14 cellular contexts compared by ENCODE assay signal in the genomic region with DNA sequence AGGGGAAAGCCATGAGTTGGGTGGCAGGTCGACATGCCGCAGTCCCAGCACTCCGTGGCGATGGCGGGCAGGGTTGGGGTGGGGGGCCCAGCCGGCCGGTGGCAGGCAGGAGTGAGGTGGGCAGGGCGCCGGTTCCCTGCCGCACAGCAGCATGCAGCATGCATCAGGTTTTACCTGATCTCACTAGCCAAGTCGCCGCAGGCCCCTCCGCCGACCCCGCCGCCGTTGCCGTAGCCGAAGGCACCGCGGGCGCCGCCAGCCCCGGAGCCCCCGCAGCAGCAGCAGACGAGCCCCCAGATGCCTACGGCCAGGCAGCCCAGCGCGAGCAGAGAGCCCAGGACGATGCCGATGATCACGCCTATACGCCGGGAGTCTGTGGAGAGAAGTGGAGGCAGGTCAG. TPM values are rescaled to one million over a fixed set of nuclear protein-coding genes. Genes with fewer than 3 reads are reported as not detected.
A peak's percentile ranks its signal among the peaks of the same experiment; 100 is the strongest.
DNase-seq lines count a peak whose midpoint lies in the region; ATAC-seq and TF ChIP-seq lines count a peak whose summit lies in the region.
"Had no signal": no experiment of that assay in that cellular context is flagged by ENCODE, and none has a peak within 500 bp of the region (broad histone marks: within the 10 kb centered on the region; RNA-seq: fewer than 3 reads in every experiment).

No MANE protein-coding gene starts in this region.

- H3K27ac Mint-ChIP-seq in T-helper 2 cell treated with Interferon-gamma antibody and Interleukin-4, amounts not matched to agents 5 μg/mL and 100 μg/mL, for 36 hours: no peak overlapping the region
- peak overlapping the region; percentile 84 for H3K27ac Mint-ChIP-seq in stimulated activated effector memory CD8-positive, alpha-beta T cell treated with anti-CD3 and anti-CD28 coated beads, Interleukin-12 subunit alpha, Interleukin-12 subunit beta, amount 100 ng/mL, for 72 hours

- peaks cover 0 to 7% of the 10 kb centered on the region in 2 experiments; a peak in 2 of 4 replicates for H3K79me1 ChIP-seq in IMR-90 (ENCODE audit: low read depth in 1 of 2, low read length in 2 of 2)

- no peaks in the 10 kb centered on the region for H3K9me3 Mint-ChIP-seq in T-helper 2 cell treated with Interferon-gamma antibody and Interleukin-4, amounts not matched to agents 5 μg/mL and 100 μg/mL, for 36 hours
- no peaks in the 10 kb centered on the region for H3K9me3 Mint-ChIP-seq in stimulated activated effector memory CD8-positive, alpha-beta T cell treated with anti-CD3 and anti-CD28 coated beads, Interleukin-12 subunit alpha, Interleukin-12 subunit beta, amount 100 ng/mL, for 72 hours
- H3K9me3 Mint-ChIP-seq: stimulated activated naive CD8-positive, alpha-beta T cell treated with anti-CD3 and anti-CD28 coated beads, Interleukin-15, amount 100 ng/mL, for 72 hours had no signal

- no peak overlapping the region; a peak in 1 of 4 replicates for H4K8ac ChIP-seq in IMR-90 (ENCODE audit: low read depth in 2 of 2, low read length in 2 of 2)

- 70% methylated on average over 15 of the region's 34 CpGs; no CpG with 5 or more reads in 1 of the 2 experiments for WGBS in IMR-90 (ENCODE audit: extremely low coverage in 2 of 2, insufficient read length in 1 of 2), 2 experiments
- 89% methylated on average over 32 to 34 of the region's 34 CpGs for WGBS in esophagus, 2 donors

- no TSS peak for BruUV-seq in IMR-90 (replicated peaks; lab: Mats Ljungman, UMichigan)

- no peak overlapping the region for H4K91ac ChIP-seq in IMR-90 (ENCODE audit: insufficient read depth, low read depth, low read length)

- H2AFZ ChIP-seq in IMR-90 (replicated peaks; ENCODE audit: low read length, poor library complexity): no peak overlapping the region

- H3K36me3 ChIP-seq in IMR-90 (ENCODE audit: control insufficient read depth, insufficient read depth, low read length): no peaks in the 10 kb centered on the region
- H3K36me3 ChIP-seq in esophagus (ENCODE audit: control insufficient read depth in 2 of 2, insufficient read depth in 2 of 2, low read length in 1 of 2): no peaks in the 10 kb centered on the region
- H3K36me3 ChIP-seq in gastrocnemius medialis: no peaks in the 10 kb centered on the region

- H3K27ac ChIP-seq in IMR-90 (ENCODE audit: insufficient read depth, low read length): no peak overlapping the region
- peak overlapping the region; percentile 61 to 94 for H3K27ac ChIP-seq in esophagus (ENCODE audit: low read depth in 2 of 2, low read length in 1 of 2)
- no peak overlapping the region for H3K27ac ChIP-seq in gastrocnemius medialis

- no peaks in the 10 kb centered on the region for H3K9me3 ChIP-seq in IMR-90 (ENCODE audit: control insufficient read depth, insufficient read depth, low read length)
- no peaks in the 10 kb centered on the region for H3K9me3 ChIP-seq in esophagus (ENCODE audit: control insufficient read depth in 2 of 2, insufficient read depth in 1 of 2, low read depth in 1 of 2, low read length in 1 of 2)
- H3K9me3 ChIP-seq in gastrocnemius medialis: no peaks in the 10 kb centered on the region

- H2BK15ac ChIP-seq in IMR-90 (ENCODE audit: low read depth, low read length): no peak overlapping the region

- H3K27me3 ChIP-seq in IMR-90 (ENCODE audit: control insufficient read depth, insufficient read depth, low read length) (no peaks in the 10 kb centered on the region), esophagus (ENCODE audit: control insufficient read depth in 1 of 2, insufficient read depth in 2 of 2, low read length in 2 of 2) (no peaks in the 10 kb centered on the region), gastrocnemius medialis (no peaks in the 10 kb centered on the region)

- no peak overlapping the region for H3K14ac ChIP-seq in IMR-90 (replicated peaks; ENCODE audit: low read depth, low read length)

- no peaks in the 10 kb centered on the region for H3K36me3 Mint-ChIP-seq in T-helper 2 cell treated with Interferon-gamma antibody and Interleukin-4, amounts not matched to agents 5 μg/mL and 100 μg/mL, for 36 hours (ENCODE audit: low read depth)
- no peaks in the 10 kb centered on the region for H3K36me3 Mint-ChIP-seq in stimulated activated effector memory CD8-positive, alpha-beta T cell treated with anti-CD3 and anti-CD28 coated beads, Interleukin-12 subunit alpha, Interleukin-12 subunit beta, amount 100 ng/mL, for 72 hours

- no peak overlapping the region for H3K23ac ChIP-seq in IMR-90 (ENCODE audit: low read depth, low read length)

- no peaks in the 10 kb centered on the region for H4K20me1 ChIP-seq in IMR-90 (ENCODE audit: insufficient read depth, low read length)

- TF ChIP-seq CTCF in IMR-90 (conservative IDR thresholded peaks at IDR 0.05; ENCODE audit: low read depth, low read length): no peak
- no peak for TF ChIP-seq CTCF in gastrocnemius medialis (IDR thresholded peaks at IDR 0.05 in 4 of 5, conservative IDR thresholded peaks at IDR 0.05 in 1 of 5)

- H3K4me3 ChIP-seq in IMR-90 (ENCODE audit: insufficient read depth, low read depth, low read length) (no peak overlapping the region), esophagus (ENCODE audit: low read depth in 1 of 2, low read length in 2 of 2) (no peak overlapping the region), gastrocnemius medialis (peak overlapping the region in 1 of 4 donors; percentile 76)

- intact Hi-C loops in IMR-90 (cut with micrococcal nuclease) (loop anchor here (2.0 kb wide), 1 partner anchor 69 kb away; a partner anchor contains a TSS), gastrocnemius medialis (cut with DNase I; ENCODE audit: low total_unique reads) (loop anchor here (2.0 to 10.0 kb wide), 3 partner anchors 27 to 75 kb away; a partner anchor contains a TSS), head of caudate nucleus (cut with DNase I) (no loop called here)

- H4K5ac ChIP-seq in IMR-90 (ENCODE audit: low read depth, low read length): no peak overlapping the region

- peak overlapping the region; percentile 88; the same call in 1 of the 2 replicates for H3K4ac ChIP-seq in IMR-90 (ENCODE audit: low read depth, low read length)

- peak overlapping the region; percentile 74; the same call in 1 of the 2 replicates for H2AK5ac ChIP-seq in IMR-90 (ENCODE audit: low read depth, low read length)

- in situ Hi-C loops in IMR-90 (cut with MboI; ENCODE audit: low sequenced_read_pairs): no loop called here
- in situ Hi-C loops in gastrocnemius medialis (cut with MboI; ENCODE audit: low sequenced_read_pairs in 4 of 4): loop anchor here in 1 of 4 donors (10.0 kb wide), 1 partner anchor 51 kb away; a partner anchor contains a TSS

- peaks cover 7% of the 10 kb centered on the region for H3K27me3 Mint-ChIP-seq in T-helper 2 cell treated with Interferon-gamma antibody and Interleukin-4, amounts not matched to agents 5 μg/mL and 100 μg/mL, for 36 hours (ENCODE audit: low read depth)
- H3K27me3 Mint-ChIP-seq: stimulated activated naive CD8-positive, alpha-beta T cell treated with anti-CD3 and anti-CD28 coated beads, Interleukin-15, amount 100 ng/mL, for 72 hours had no signal

- no peak overlapping the region for H3K18ac ChIP-seq in IMR-90 (ENCODE audit: low read depth, low read length)

- no peak overlapping the region; the same call in 1 of the 2 replicates for H3K4me2 ChIP-seq in IMR-90 (ENCODE audit: low read depth, low read length)

- CTCF ChIA-PET in IMR-90 (lab: Yijun Ruan, JAX): no interaction called here

- no peak overlapping the region for H3K9ac ChIP-seq in IMR-90 (ENCODE audit: low read depth, low read length)

- DNase-seq in T-helper 2 cell treated with Interferon-gamma antibody and Interleukin-4, amounts not matched to agents 5 μg/mL and 100 μg/mL, for 36 hours (ENCODE audit: low spot score): no peak
- DNase-seq in T-helper 2 cell (no peak), IMR-90 (no peak), gastrocnemius medialis (no peak), AML-193 (lab: John Stamatoyannopoulos, UW) (no peak), head of caudate nucleus (no peak)
- no peak for DNase-seq in stimulated activated effector memory CD8-positive, alpha-beta T cell treated with anti-CD3 and anti-CD28 coated beads, Interleukin-12 subunit alpha, Interleukin-12 subunit beta, amount 100 ng/mL, for 72 hours (ENCODE audit: low spot score in 2 of 2)
- DNase-seq: activated CD8-positive, alpha-beta memory T cell treated with anti-CD3 and anti-CD28 coated beads, Interleukin-2, amount 50 U/mL, for 48 hours; effector memory CD4-positive, alpha-beta T cell; NCI-H2171; stimulated activated naive CD8-positive, alpha-beta T cell treated with anti-CD3 and anti-CD28 coated beads, Interleukin-15, amount 100 ng/mL, for 72 hours had no signal

- H2BK5ac ChIP-seq in IMR-90 (ENCODE audit: low read depth, low read length, poor library complexity, severe bottlenecking): no peak overlapping the region

- dilution Hi-C loops in IMR-90 (cut with HindIII; ENCODE audit: low sequenced_read_pairs, unreplicated experiment): no loop called here

- H2AK9ac ChIP-seq in IMR-90 (replicated peaks; ENCODE audit: low read depth, low read length, poor library complexity): peak overlapping the region; percentile 55

- POLR2A ChIA-PET in IMR-90 (lab: Charles Lee; ENCODE audit: unreplicated experiment): no interaction called here

- H2BK20ac ChIP-seq in IMR-90 (ENCODE audit: low read depth, low read length): no peak overlapping the region

- no peak for ATAC-seq in IMR-90 (ENCODE audit: low read depth)
- ATAC-seq in stimulated activated effector memory CD8-positive, alpha-beta T cell treated with anti-CD3 and anti-CD28 coated beads, Interleukin-12 subunit alpha, Interleukin-12 subunit beta, amount 100 ng/mL, for 72 hours: no peak
- ATAC-seq in gastrocnemius medialis: no peak

- H3K4me3 Mint-ChIP-seq in T-helper 2 cell treated with Interferon-gamma antibody and Interleukin-4, amounts not matched to agents 5 μg/mL and 100 μg/mL, for 36 hours: peak overlapping the region; percentile 8
- H3K4me3 Mint-ChIP-seq in stimulated activated effector memory CD8-positive, alpha-beta T cell treated with anti-CD3 and anti-CD28 coated beads, Interleukin-12 subunit alpha, Interleukin-12 subunit beta, amount 100 ng/mL, for 72 hours: peak overlapping the region; percentile 73

- no peak for TF ChIP-seq RAD21 in IMR-90 (IDR thresholded peaks at IDR 0.05; ENCODE audit: low read length)

- TF ChIP-seq POLR2A in IMR-90 (IDR thresholded peaks at IDR 0.05; ENCODE audit: low read depth, low read length) (no peak), gastrocnemius medialis (IDR thresholded peaks at IDR 0.05) (no peak)

- H2BK120ac ChIP-seq in IMR-90 (ENCODE audit: low read depth, low read length): no peak overlapping the region

- H3K4me1 ChIP-seq in IMR-90 (ENCODE audit: control insufficient read depth, insufficient read depth, low read length) (peaks cover 1% of the 10 kb centered on the region; the same call in 1 of the 2 replicates), esophagus (ENCODE audit: control insufficient read depth in 2 of 2, insufficient read depth in 2 of 2, low read length in 1 of 2) (peaks cover 6 to 19% of the 10 kb centered on the region in 2 donors), gastrocnemius medialis (peaks cover 8 to 14% of the 10 kb centered on the region in 2 donors)

- H3K56ac ChIP-seq in IMR-90 (ENCODE audit: extremely low read depth, insufficient read depth, low read length): no peak overlapping the region

- peaks cover 14% of the 10 kb centered on the region for H3K4me1 Mint-ChIP-seq in T-helper 2 cell treated with Interferon-gamma antibody and Interleukin-4, amounts not matched to agents 5 μg/mL and 100 μg/mL, for 36 hours (ENCODE audit: low read depth)
- H3K4me1 Mint-ChIP-seq in stimulated activated effector memory CD8-positive, alpha-beta T cell treated with anti-CD3 and anti-CD28 coated beads, Interleukin-12 subunit alpha, Interleukin-12 subunit beta, amount 100 ng/mL, for 72 hours: peaks cover 25% of the 10 kb centered on the region

- H3K9me1 ChIP-seq in IMR-90 (ENCODE audit: insufficient read depth, low read length): 0 out of 2 replicates have a peak, but pooled peaks cover 4% of the 10 kb centered on the region

RNA-seq across cellular contexts. Expression of a gene that starts 6.7 kb away (rescaled TPM):
- total RNA-seq in IMR-90 (2012; rRNA removed) (not detected in 2 replicates), gastrocnemius medialis (not detected)
- polyA plus RNA-seq in IMR-90 (2012; rRNA removed) (not detected in 2 replicates), esophagus (1 to 10 TPM; 4.2 to 4.4 TPM)
- 0.05 TPM in 1 of 2 replicates, not detected in the other for polyA plus RNA-seq in IMR-90 (2012; cell fraction: cytosol; rRNA removed)
- 0.05 and 0.37 TPM in 2 replicates for polyA plus RNA-seq in IMR-90 (2012; cell fraction: nucleus; rRNA removed; ENCODE audit: low replicate concordance)
- total RNA-seq: kidney epithelial cell had no signal

RNA-seq across cellular contexts. Expression of a gene that starts 29.0 kb away (rescaled TPM):
- total RNA-seq in IMR-90 (2012; rRNA removed): not detected in 2 replicates
- 0.04 and 0.07 TPM in 2 replicates for polyA plus RNA-seq in IMR-90 (2012; rRNA removed)
- 0.04 and 0.07 TPM in 2 replicates for polyA plus RNA-seq in IMR-90 (2012; cell fraction: cytosol; rRNA removed)
- polyA plus RNA-seq in IMR-90 (2012; cell fraction: nucleus; rRNA removed; ENCODE audit: low replicate concordance): 0.06 TPM in 1 of 2 replicates, not detected in the other
- under 1 TPM; 0.33 to 0.81 TPM for polyA plus RNA-seq in esophagus
- 1 to 10 TPM in 2 of 4 donors, under 1 TPM in 1, not detected in 1; 0.75 to 2.3 (median 2.0) TPM for total RNA-seq in gastrocnemius medialis
- total RNA-seq: glomerular endothelial cell had no signal

RNA-seq across cellular contexts. Expression of a gene that starts 44.3 kb away (rescaled TPM):
- total RNA-seq in IMR-90 (2012; rRNA removed) (0.56 and 0.72 TPM in 2 replicates), gastrocnemius medialis (not detected)
- polyA plus RNA-seq in IMR-90 (2012; rRNA removed) (0.51 and 0.55 TPM in 2 replicates), esophagus (under 1 TPM; 0.44 to 0.61 TPM)
- polyA plus RNA-seq in IMR-90 (2012; cell fraction: cytosol; rRNA removed): 0.14 and 0.71 TPM in 2 replicates
- polyA plus RNA-seq in IMR-90 (2012; cell fraction: nucleus; rRNA removed; ENCODE audit: low replicate concordance): 0.63 and 1.3 TPM in 2 replicates

RNA-seq across cellular contexts. Expression of a gene that starts 53.5 kb away (rescaled TPM):
- total RNA-seq in IMR-90 (2012; rRNA removed) (not detected in 2 replicates), gastrocnemius medialis (not detected)
- polyA plus RNA-seq in IMR-90 (2012; rRNA removed) (not detected in 2 replicates), esophagus (under 1 TPM; 0.04 to 0.08 TPM)
- polyA plus RNA-seq in IMR-90 (2012; cell fraction: cytosol; rRNA removed): not detected in 2 replicates
- 0.05 TPM in 1 of 2 replicates, not detected in the other for polyA plus RNA-seq in IMR-90 (2012; cell fraction: nucleus; rRNA removed; ENCODE audit: low replicate concordance)
- total RNA-seq: glomerular endothelial cell, kidney epithelial cell had no signal

Comparison
In these comparisons a context has a peak if more than half of its experiments do, and no peak if none do; other contexts are left out.
1. H3K27ac ChIP-seq: peak in esophagus (2 of 2); none in IMR-90 (single experiment) and gastrocnemius medialis (0 of 4).